8 cellular contexts compared by ENCODE assay signal in genomic region chr19:11848594-11849263, GRCh38. TPM values are rescaled to one million over a fixed set of nuclear protein-coding genes. Genes with fewer than 3 reads are reported as not detected.
DNase-seq lines count a peak whose midpoint lies in the region; ATAC-seq and TF ChIP-seq lines count a peak whose summit lies in the region.

Gene ZNF439 (plus strand): TSS chr19:11848726. CDS start chr19:11848868, 142 bp downstream.

- intact Hi-C loops in activated CD8-positive, alpha-beta T cell treated with anti-CD3 and anti-CD28 coated beads for 36 hours (cut with micrococcal nuclease): no loop called here

- peak; percentile 93 for ATAC-seq in HG02852 (IDR thresholded peaks at IDR 0.05; ENCODE audit: unreplicated experiment)
- peak; percentile 100 for ATAC-seq in activated CD8-positive, alpha-beta T cell treated with anti-CD3 and anti-CD28 coated beads for 36 hours

- H3K9me3 Mint-ChIP-seq in activated CD8-positive, alpha-beta T cell treated with anti-CD3 and anti-CD28 coated beads for 36 hours: peaks cover 4% of the 10 kb centered on the region

- H3K4me3 Mint-ChIP-seq in activated CD8-positive, alpha-beta T cell treated with anti-CD3 and anti-CD28 coated beads for 36 hours: peak within 1 kb of the TSS; percentile 83

- H3K4me1 Mint-ChIP-seq in activated CD8-positive, alpha-beta T cell treated with anti-CD3 and anti-CD28 coated beads for 36 hours (ENCODE audit: low read depth): peaks cover 20% of the 10 kb centered on the region

- no peaks in the 10 kb centered on the region for H3K27me3 Mint-ChIP-seq in activated CD8-positive, alpha-beta T cell treated with anti-CD3 and anti-CD28 coated beads for 36 hours

- H3K27ac Mint-ChIP-seq in activated CD8-positive, alpha-beta T cell treated with anti-CD3 and anti-CD28 coated beads for 36 hours: peak within 1 kb of the TSS; percentile 88

- DNase-seq in ELR (ENCODE audit: low read depth) (peak; percentile 81), NCI-H526 (lab: John Stamatoyannopoulos, UW) (peak; percentile 76 to 94), ecto neural progenitor cell (ENCODE audit: low spot score) (peak; percentile 52), lung microvascular endothelial cell (ENCODE audit: low read depth in 2 of 2) (peak; percentile 3 to 39), SKM-1 (lab: John Stamatoyannopoulos, UW; ENCODE audit: unreplicated experiment) (no peak)
- peak; percentile 98 for DNase-seq in activated CD8-positive, alpha-beta T cell treated with anti-CD3 and anti-CD28 coated beads for 36 hours
- peak; percentile 62 to 82 (median 63) for DNase-seq in stimulated activated CD4-positive, alpha-beta T cell treated with anti-CD3 and anti-CD28 coated beads, TNF-alpha, amount 100 ng/mL, for 1 hour (ENCODE audit: low read depth in 3 of 3, low spot score in 1 of 3)

- no peak for TF ChIP-seq CTCF in activated CD8-positive, alpha-beta T cell treated with anti-CD3 and anti-CD28 coated beads for 36 hours (IDR thresholded peaks at IDR 0.05)

- POLR2A ChIA-PET in activated CD8-positive, alpha-beta T cell treated with anti-CD3 and anti-CD28 coated beads for 36 hours (lab: Charles Lee): interaction anchor here (0.7 to 1.3 kb wide), 2 partner anchors 16 to 33 kb away, joined by 3 to 4 read pairs; no protein-coding TSS in a partner anchor

- peaks cover 30% of the 10 kb centered on the region for H3K36me3 Mint-ChIP-seq in activated CD8-positive, alpha-beta T cell treated with anti-CD3 and anti-CD28 coated beads for 36 hours (ENCODE audit: low read depth)

- CTCF ChIA-PET in activated CD8-positive, alpha-beta T cell treated with anti-CD3 and anti-CD28 coated beads for 36 hours (lab: Charles Lee): interaction anchor here (0.9 to 4.6 kb wide), 3 partner anchors 52 to 242 kb away, joined by 3 to 19 read pairs (median 3); partner anchors contain the start of gene ZNF491

RNA-seq across cellular contexts. Expression of gene ZNF439, which starts in this region (rescaled TPM):
- 1 to 10 TPM; 8.7 to 9.6 TPM for total RNA-seq in activated CD8-positive, alpha-beta T cell treated with anti-CD3 and anti-CD28 coated beads for 36 hours
- 0.22 and 2.8 TPM in 2 replicates for total RNA-seq in lung microvascular endothelial cell
